In genomic region chr7:48040944-48041664, GRCh38 we compare ENCODE assay signal across 20 cellular contexts. TPM values are rescaled to one million over a fixed set of nuclear protein-coding genes. Genes with fewer than 3 reads are reported as not detected.
DNase-seq lines count a peak whose midpoint lies in the region; ATAC-seq and TF ChIP-seq lines count a peak whose summit lies in the region.
"Had no signal": no experiment of that assay in that cellular context is flagged by ENCODE, and none has a peak within 500 bp of the region (broad histone marks: within the 10 kb centered on the region; RNA-seq: fewer than 3 reads in every experiment).

No MANE protein-coding gene starts in this region.

- TF ChIP-seq CTCF in RWPE2 (IDR thresholded peaks at IDR 0.05; ENCODE audit: poor library complexity, severe bottlenecking): no peak

- peaks cover 58% of the 10 kb centered on the region for H3K4me1 Mint-ChIP-seq in stimulated activated effector memory CD8-positive, alpha-beta T cell treated with anti-CD3 and anti-CD28 coated beads, Interleukin-12 subunit alpha, Interleukin-12 subunit beta, amount 100 ng/mL, for 72 hours
- H3K4me1 Mint-ChIP-seq in naive thymus-derived CD8-positive, alpha-beta T cell: peaks cover 16 to 23% (median 18%) of the 10 kb centered on the region in 4 donors

- ATAC-seq in activated naive CD4-positive, alpha-beta T cell treated with anti-CD3 and anti-CD28 coated beads, Interleukin-2, amount 50 U/mL, for 72 hours: peak; percentile 28 to 50
- ATAC-seq in RWPE2 (ENCODE audit: low read depth): no peak
- ATAC-seq in stimulated activated effector memory CD8-positive, alpha-beta T cell treated with anti-CD3 and anti-CD28 coated beads, Interleukin-12 subunit alpha, Interleukin-12 subunit beta, amount 100 ng/mL, for 72 hours: peak; percentile 29
- ATAC-seq in naive thymus-derived CD8-positive, alpha-beta T cell: no peak
- ATAC-seq: left cardiac atrium, sciatic nerve had no signal

- DNase-seq in activated naive CD4-positive, alpha-beta T cell treated with anti-CD3 and anti-CD28 coated beads, Interleukin-2, amount 50 U/mL, for 72 hours (ENCODE audit: low spot score in 2 of 2): no peak
- DNase-seq in activated naive CD4-positive, alpha-beta T cell treated with Interleukin-2 at 50 U/mL for 16 hours: no peak
- DNase-seq in RWPE2 (ENCODE audit: low spot score): no peak
- DNase-seq in caudate nucleus (lab: John Stamatoyannopoulos, UW): peak in 9 of 61 donors; percentile 6 to 56 (median 18)
- DNase-seq in stimulated activated effector memory CD8-positive, alpha-beta T cell treated with anti-CD3 and anti-CD28 coated beads, Interleukin-12 subunit alpha, Interleukin-12 subunit beta, amount 100 ng/mL, for 72 hours (ENCODE audit: low spot score in 2 of 2): no peak
- no peak for DNase-seq in NCI-H526 (lab: John Stamatoyannopoulos, UW)
- DNase-seq in SIG-M5 treated with dmso at 0.1 percent for 504 hours (lab: John Stamatoyannopoulos, UW; ENCODE audit: unreplicated experiment): no peak
- no peak for DNase-seq in naive thymus-derived CD8-positive, alpha-beta T cell
- DNase-seq: activated T-cell treated with anti-CD3 and anti-CD28 coated beads, Interleukin-2, amount 50 U/mL, for 1 hour; CD4-positive, alpha-beta memory T cell; left cardiac atrium; midbrain; NCI-H2029 treated with DMSO at 0.1 percent for 48 hours; NCI-H510A; SHP77 treated with DMSO at 0.1 percent for 48 hours; stimulated activated CD4-positive, alpha-beta T cell treated with anti-CD3 and anti-CD28 coated beads, Interleukin-2, amount 100 ng/mL, for 24 hours; T-helper 9 cell had no signal

- H3K27me3 Mint-ChIP-seq in naive thymus-derived CD8-positive, alpha-beta T cell: peaks cover 6 to 30% (median 9%) of the 10 kb centered on the region in 5 donors

- H3K36me3 Mint-ChIP-seq in activated naive CD4-positive, alpha-beta T cell treated with anti-CD3 and anti-CD28 coated beads, Interleukin-2, amount 50 U/mL, for 72 hours: peaks cover 0 to 1% of the 10 kb centered on the region in 2 donors
- peaks cover 8% of the 10 kb centered on the region for H3K36me3 Mint-ChIP-seq in stimulated activated effector memory CD8-positive, alpha-beta T cell treated with anti-CD3 and anti-CD28 coated beads, Interleukin-12 subunit alpha, Interleukin-12 subunit beta, amount 100 ng/mL, for 72 hours
- H3K36me3 Mint-ChIP-seq in naive thymus-derived CD8-positive, alpha-beta T cell: no peaks in the 10 kb centered on the region
- H3K36me3 Mint-ChIP-seq: CD4-positive, alpha-beta memory T cell had no signal

- POLR2A ChIA-PET in naive thymus-derived CD8-positive, alpha-beta T cell (lab: Charles Lee): no interaction called here

- H3K27ac ChIP-seq in RWPE2 (ENCODE audit: poor library complexity, severe bottlenecking) (peak overlapping the region; percentile 95), caudate nucleus (ENCODE audit: low read depth, low read length) (peak overlapping the region; percentile 49)
- H3K27ac ChIP-seq: suprapubic skin had no signal

- H3K4me3 Mint-ChIP-seq in stimulated activated effector memory CD8-positive, alpha-beta T cell treated with anti-CD3 and anti-CD28 coated beads, Interleukin-12 subunit alpha, Interleukin-12 subunit beta, amount 100 ng/mL, for 72 hours: peak overlapping the region; percentile 54
- H3K4me3 Mint-ChIP-seq in naive thymus-derived CD8-positive, alpha-beta T cell: no peak overlapping the region
- H3K4me3 Mint-ChIP-seq: CD4-positive, alpha-beta memory T cell had no signal

- no peak overlapping the region for H3K4me3 ChIP-seq in RWPE2 (ENCODE audit: severe bottlenecking)
- H3K4me3 ChIP-seq: HAP-1, suprapubic skin had no signal

- H3K27ac Mint-ChIP-seq in activated naive CD4-positive, alpha-beta T cell treated with anti-CD3 and anti-CD28 coated beads, Interleukin-2, amount 50 U/mL, for 72 hours: peak overlapping the region; percentile 70 to 75
- peak overlapping the region; percentile 91 for H3K27ac Mint-ChIP-seq in stimulated activated effector memory CD8-positive, alpha-beta T cell treated with anti-CD3 and anti-CD28 coated beads, Interleukin-12 subunit alpha, Interleukin-12 subunit beta, amount 100 ng/mL, for 72 hours
- peak overlapping the region in 1 of 10 donors; percentile 2 for H3K27ac Mint-ChIP-seq in naive thymus-derived CD8-positive, alpha-beta T cell

- H3K27me3 ChIP-seq in RWPE2 (ENCODE audit: insufficient read depth, poor library complexity, severe bottlenecking): no peaks in the 10 kb centered on the region

- H3K36me3 ChIP-seq in RWPE2 (ENCODE audit: low read depth): no peaks in the 10 kb centered on the region
- H3K36me3 ChIP-seq: HAP-1, suprapubic skin had no signal

- no peaks in the 10 kb centered on the region for H3K9me3 ChIP-seq in RWPE2 (ENCODE audit: severe bottlenecking)
- H3K9me3 ChIP-seq: HAP-1, suprapubic skin had no signal

- H3K9me3 Mint-ChIP-seq in activated naive CD4-positive, alpha-beta T cell treated with anti-CD3 and anti-CD28 coated beads, Interleukin-2, amount 50 U/mL, for 72 hours: no peaks in the 10 kb centered on the region
- H3K9me3 Mint-ChIP-seq in stimulated activated effector memory CD8-positive, alpha-beta T cell treated with anti-CD3 and anti-CD28 coated beads, Interleukin-12 subunit alpha, Interleukin-12 subunit beta, amount 100 ng/mL, for 72 hours: no peaks in the 10 kb centered on the region
- no peaks in the 10 kb centered on the region for H3K9me3 Mint-ChIP-seq in naive thymus-derived CD8-positive, alpha-beta T cell
- H3K9me3 Mint-ChIP-seq: CD4-positive, alpha-beta memory T cell had no signal

- H3K4me1 ChIP-seq in RWPE2 (ENCODE audit: insufficient read depth, poor library complexity, severe bottlenecking): peaks cover 30% of the 10 kb centered on the region
- H3K4me1 ChIP-seq: HAP-1 had no signal

RNA-seq across cellular contexts. Expression of gene C7orf57, which starts 5.8 kb away (rescaled TPM):
- total RNA-seq in activated naive CD4-positive, alpha-beta T cell treated with anti-CD3 and anti-CD28 coated beads, Interleukin-2, amount 50 U/mL, for 72 hours: under 1 TPM in 1 of 2 donors, not detected in 1; 0.25 TPM
- not detected for total RNA-seq in naive thymus-derived CD8-positive, alpha-beta T cell
- under 1 TPM in 2 of 3 donors, not detected in 1; 0.07 to 0.13 TPM for polyA plus RNA-seq in naive thymus-derived CD8-positive, alpha-beta T cell
- total RNA-seq: CD4-positive, alpha-beta memory T cell; sciatic nerve; suprapubic skin had no signal

RNA-seq across cellular contexts. Expression of gene SUN3, which starts 12.2 kb away (rescaled TPM):
- not detected for total RNA-seq in activated naive CD4-positive, alpha-beta T cell treated with anti-CD3 and anti-CD28 coated beads, Interleukin-2, amount 50 U/mL, for 72 hours
- not detected for total RNA-seq in naive thymus-derived CD8-positive, alpha-beta T cell
- 1 to 10 TPM in 2 of 3 donors, under 1 TPM in 1; 0.60 to 2.3 (median 1.0) TPM for polyA plus RNA-seq in naive thymus-derived CD8-positive, alpha-beta T cell
- total RNA-seq: CD4-positive, alpha-beta memory T cell; left cardiac atrium; sciatic nerve; suprapubic skin had no signal

RNA-seq across cellular contexts. Expression of gene UPP1, which starts 48.0 kb away (rescaled TPM):
- 10 to 100 TPM; 20.0 to 50.1 TPM for total RNA-seq in activated naive CD4-positive, alpha-beta T cell treated with anti-CD3 and anti-CD28 coated beads, Interleukin-2, amount 50 U/mL, for 72 hours
- total RNA-seq in naive thymus-derived CD8-positive, alpha-beta T cell: 10 to 100 TPM; 37.2 to 38.0 TPM
- 10 to 100 TPM; 67.3 to 68.7 (median 68.6) TPM for polyA plus RNA-seq in naive thymus-derived CD8-positive, alpha-beta T cell

Comparison
In these comparisons a context has a peak if more than half of its experiments do, and no peak if none do; other contexts are left out.
1. ATAC-seq: peak in activated naive CD4-positive, alpha-beta T cell treated with anti-CD3 and anti-CD28 coated beads, Interleukin-2, amount 50 U/mL, for 72 hours (2 of 2) and stimulated activated effector memory CD8-positive, alpha-beta T cell treated with anti-CD3 and anti-CD28 coated beads, Interleukin-12 subunit alpha, Interleukin-12 subunit beta, amount 100 ng/mL, for 72 hours (single experiment); none in RWPE2 (single experiment) and naive thymus-derived CD8-positive, alpha-beta T cell (0 of 2).